Comparison of ENCODE assay signal across 22 cellular contexts in genomic region chr7:2259480-2259879, GRCh38. TPM values are rescaled to one million over a fixed set of nuclear protein-coding genes. Genes with fewer than 3 reads are reported as not detected.
DNase-seq lines count a peak whose midpoint lies in the region; ATAC-seq and TF ChIP-seq lines count a peak whose summit lies in the region.
"Had no signal": no experiment of that assay in that cellular context is flagged by ENCODE, and none has a peak within 500 bp of the region (broad histone marks: within the 10 kb centered on the region; RNA-seq: fewer than 3 reads in every experiment).

No MANE protein-coding gene starts in this region.

- DNase-seq in activated naive CD8-positive, alpha-beta T cell treated with anti-CD3 and anti-CD28 coated beads for 36 hours, result no peak
- no peak for DNase-seq in activated naive CD8-positive, alpha-beta T cell treated with anti-CD3 and anti-CD28 coated beads, Interleukin-2, amount 50 U/mL, for 24 hours
- no peak for DNase-seq in effector memory CD8-positive, alpha-beta T cell
- DNase-seq in upper lobe of right lung, result no peak
- DNase-seq in activated CD4-positive, alpha-beta memory T cell treated with anti-CD3 and anti-CD28 coated beads, Interleukin-2, amount 10 ng/mL, durations not matched to agents 7 days and 5 days, result no peak
- no peak for DNase-seq in medulla oblongata (ENCODE audit: extremely low spot score)
- no peak for DNase-seq in NCI-H1436 treated with DMSO at 0.1 percent for 48 hours (lab: John Stamatoyannopoulos, UW)
- DNase-seq: activated CD4-positive, CD25-positive, alpha-beta regulatory T cell; activated gamma-delta T cell; aorta; DMS 273 treated with DMSO at 0.1 percent for 48 hours; KBM-7; NCI-H2081; NCI-H446 treated with DMSO at 0.1 percent for 48 hours; Right ventricle myocardium superior; stimulated activated CD4-positive, alpha-beta T cell treated with anti-CD3 and anti-CD28 coated beads, Interleukin-2, amount 100 ng/mL, for 48 hours had no signal

- no peak for ATAC-seq in activated naive CD8-positive, alpha-beta T cell treated with anti-CD3 and anti-CD28 coated beads, Interleukin-2, amount 50 U/mL, for 24 hours
- peak; percentile 9 for ATAC-seq in HG03521 (IDR thresholded peaks at IDR 0.05; ENCODE audit: unreplicated experiment)
- ATAC-seq in effector memory CD8-positive, alpha-beta T cell (replicated peaks), result no peak
- ATAC-seq in upper lobe of right lung, result peak; percentile 8
- ATAC-seq: heart left ventricle had no signal

- H3K4me3 ChIP-seq in upper lobe of right lung, result no peak overlapping the region
- H3K4me3 ChIP-seq: heart left ventricle, skin epidermis had no signal

- POLR2A ChIA-PET in activated CD4-positive, alpha-beta memory T cell treated with anti-CD3 and anti-CD28 coated beads, Interleukin-2, amount 10 ng/mL, durations not matched to agents 7 days and 5 days (lab: Charles Lee), result no interaction called here

- no peak for TF ChIP-seq CTCF in upper lobe of right lung (IDR thresholded peaks at IDR 0.05)

- CTCF ChIA-PET in activated CD4-positive, alpha-beta memory T cell treated with anti-CD3 and anti-CD28 coated beads, Interleukin-2, amount 10 ng/mL, durations not matched to agents 7 days and 5 days (lab: Charles Lee), result interaction anchor here (1.0 kb wide), 1 partner anchor 11 kb away, joined by 4 read pairs; no protein-coding TSS in a partner anchor

- H3K36me3 ChIP-seq in upper lobe of right lung, result peaks cover 49% of the 10 kb centered on the region

- intact Hi-C loops in upper lobe of right lung (cut with DNase I), result no loop called here

- H3K9me3 Mint-ChIP-seq in activated naive CD8-positive, alpha-beta T cell treated with anti-CD3 and anti-CD28 coated beads for 36 hours, result no peaks in the 10 kb centered on the region
- H3K9me3 Mint-ChIP-seq in activated naive CD8-positive, alpha-beta T cell treated with anti-CD3 and anti-CD28 coated beads, Interleukin-2, amount 50 U/mL, for 24 hours, result no peaks in the 10 kb centered on the region
- H3K9me3 Mint-ChIP-seq in effector memory CD8-positive, alpha-beta T cell, result no peaks in the 10 kb centered on the region
- no peaks in the 10 kb centered on the region for H3K9me3 Mint-ChIP-seq in activated CD4-positive, alpha-beta memory T cell treated with anti-CD3 and anti-CD28 coated beads, Interleukin-2, amount 10 ng/mL, durations not matched to agents 7 days and 5 days
- H3K9me3 Mint-ChIP-seq: nephron had no signal

- H3K36me3 Mint-ChIP-seq in activated naive CD8-positive, alpha-beta T cell treated with anti-CD3 and anti-CD28 coated beads for 36 hours, result peaks cover 11% of the 10 kb centered on the region
- H3K36me3 Mint-ChIP-seq in activated naive CD8-positive, alpha-beta T cell treated with anti-CD3 and anti-CD28 coated beads, Interleukin-2, amount 50 U/mL, for 24 hours (ENCODE audit: low read depth), result peaks cover 14% of the 10 kb centered on the region
- peaks cover 10% of the 10 kb centered on the region for H3K36me3 Mint-ChIP-seq in effector memory CD8-positive, alpha-beta T cell (ENCODE audit: insufficient read depth)
- peaks cover 5% of the 10 kb centered on the region for H3K36me3 Mint-ChIP-seq in activated CD4-positive, alpha-beta memory T cell treated with anti-CD3 and anti-CD28 coated beads, Interleukin-2, amount 10 ng/mL, durations not matched to agents 7 days and 5 days (ENCODE audit: low read depth)

- no peaks in the 10 kb centered on the region for H3K4me1 ChIP-seq in upper lobe of right lung

- peaks cover 14% of the 10 kb centered on the region for H3K4me1 Mint-ChIP-seq in activated naive CD8-positive, alpha-beta T cell treated with anti-CD3 and anti-CD28 coated beads for 36 hours
- peaks cover 22% of the 10 kb centered on the region for H3K4me1 Mint-ChIP-seq in activated naive CD8-positive, alpha-beta T cell treated with anti-CD3 and anti-CD28 coated beads, Interleukin-2, amount 50 U/mL, for 24 hours
- H3K4me1 Mint-ChIP-seq in effector memory CD8-positive, alpha-beta T cell (ENCODE audit: low read depth in 2 of 2), result peaks cover 10 to 17% of the 10 kb centered on the region in 2 donors
- H3K4me1 Mint-ChIP-seq in activated CD4-positive, alpha-beta memory T cell treated with anti-CD3 and anti-CD28 coated beads, Interleukin-2, amount 10 ng/mL, durations not matched to agents 7 days and 5 days, result peaks cover 8% of the 10 kb centered on the region

- no peak overlapping the region for H3K27ac ChIP-seq in upper lobe of right lung
- H3K27ac ChIP-seq: heart left ventricle had no signal

- peak overlapping the region; percentile 68 for H3K27ac Mint-ChIP-seq in activated naive CD8-positive, alpha-beta T cell treated with anti-CD3 and anti-CD28 coated beads for 36 hours
- H3K27ac Mint-ChIP-seq in activated naive CD8-positive, alpha-beta T cell treated with anti-CD3 and anti-CD28 coated beads, Interleukin-2, amount 50 U/mL, for 24 hours, result no peak overlapping the region
- peak overlapping the region; percentile 1 to 58 for H3K27ac Mint-ChIP-seq in effector memory CD8-positive, alpha-beta T cell
- no peak overlapping the region for H3K27ac Mint-ChIP-seq in activated CD4-positive, alpha-beta memory T cell treated with anti-CD3 and anti-CD28 coated beads, Interleukin-2, amount 10 ng/mL, durations not matched to agents 7 days and 5 days
- H3K27ac Mint-ChIP-seq: nephron, progenitor cell of endocrine pancreas had no signal

- H3K27me3 Mint-ChIP-seq in activated naive CD8-positive, alpha-beta T cell treated with anti-CD3 and anti-CD28 coated beads for 36 hours, result no peaks in the 10 kb centered on the region
- no peaks in the 10 kb centered on the region for H3K27me3 Mint-ChIP-seq in activated naive CD8-positive, alpha-beta T cell treated with anti-CD3 and anti-CD28 coated beads, Interleukin-2, amount 50 U/mL, for 24 hours
- H3K27me3 Mint-ChIP-seq in effector memory CD8-positive, alpha-beta T cell, result no peaks in the 10 kb centered on the region
- no peaks in the 10 kb centered on the region for H3K27me3 Mint-ChIP-seq in activated CD4-positive, alpha-beta memory T cell treated with anti-CD3 and anti-CD28 coated beads, Interleukin-2, amount 10 ng/mL, durations not matched to agents 7 days and 5 days
- H3K27me3 Mint-ChIP-seq: progenitor cell of endocrine pancreas had no signal

- H3K9me3 ChIP-seq in upper lobe of right lung, result no peaks in the 10 kb centered on the region
- H3K9me3 ChIP-seq: heart left ventricle had no signal

- H3K4me3 Mint-ChIP-seq in activated naive CD8-positive, alpha-beta T cell treated with anti-CD3 and anti-CD28 coated beads for 36 hours, result no peak overlapping the region
- H3K4me3 Mint-ChIP-seq in activated naive CD8-positive, alpha-beta T cell treated with anti-CD3 and anti-CD28 coated beads, Interleukin-2, amount 50 U/mL, for 24 hours, result no peak overlapping the region
- H3K4me3 Mint-ChIP-seq in effector memory CD8-positive, alpha-beta T cell, result peak overlapping the region; percentile 55 to 59
- no peak overlapping the region for H3K4me3 Mint-ChIP-seq in activated CD4-positive, alpha-beta memory T cell treated with anti-CD3 and anti-CD28 coated beads, Interleukin-2, amount 10 ng/mL, durations not matched to agents 7 days and 5 days
- H3K4me3 Mint-ChIP-seq: CD14-positive monocyte, nephron had no signal

- no peaks in the 10 kb centered on the region for H3K27me3 ChIP-seq in upper lobe of right lung
- H3K27me3 ChIP-seq: heart left ventricle had no signal

RNA-seq across cellular contexts. Expression of gene NUDT1, which starts 17.5 kb away (rescaled TPM):
- 10 to 100 TPM; 93.5 to 97.0 TPM for total RNA-seq in activated naive CD8-positive, alpha-beta T cell treated with anti-CD3 and anti-CD28 coated beads for 36 hours
- 13.2 TPM for total RNA-seq in upper lobe of right lung
- total RNA-seq in activated CD4-positive, alpha-beta memory T cell treated with anti-CD3 and anti-CD28 coated beads, Interleukin-2, amount 10 ng/mL, durations not matched to agents 7 days and 5 days, result 10 to 100 TPM; 85.2 to 87.5 TPM

RNA-seq across cellular contexts. Expression of gene MRM2, which starts 17.5 kb away (rescaled TPM):
- 10 to 100 TPM; 48.4 to 52.9 TPM for total RNA-seq in activated naive CD8-positive, alpha-beta T cell treated with anti-CD3 and anti-CD28 coated beads for 36 hours
- 23.7 TPM for total RNA-seq in upper lobe of right lung
- 10 to 100 TPM; 23.6 to 25.7 TPM for total RNA-seq in activated CD4-positive, alpha-beta memory T cell treated with anti-CD3 and anti-CD28 coated beads, Interleukin-2, amount 10 ng/mL, durations not matched to agents 7 days and 5 days

RNA-seq across cellular contexts. Expression of gene MAD1L1, which starts 26.7 kb away (rescaled TPM):
- total RNA-seq in activated naive CD8-positive, alpha-beta T cell treated with anti-CD3 and anti-CD28 coated beads for 36 hours, result 10 to 100 TPM; 36.5 to 37.8 TPM
- total RNA-seq in upper lobe of right lung, result 48.4 TPM
- 100 to 1,000 TPM; 120 to 136 TPM for total RNA-seq in activated CD4-positive, alpha-beta memory T cell treated with anti-CD3 and anti-CD28 coated beads, Interleukin-2, amount 10 ng/mL, durations not matched to agents 7 days and 5 days

RNA-seq across cellular contexts. Expression of gene SNX8, which starts 54.8 kb away (rescaled TPM):
- 10 to 100 TPM; 45.6 to 48.7 TPM for total RNA-seq in activated naive CD8-positive, alpha-beta T cell treated with anti-CD3 and anti-CD28 coated beads for 36 hours
- total RNA-seq in upper lobe of right lung, result 60.1 TPM
- 10 to 100 TPM; 22.4 to 26.8 TPM for total RNA-seq in activated CD4-positive, alpha-beta memory T cell treated with anti-CD3 and anti-CD28 coated beads, Interleukin-2, amount 10 ng/mL, durations not matched to agents 7 days and 5 days

Comparison
In these comparisons a context has a peak if more than half of its experiments do, and no peak if none do; other contexts are left out.
1. H3K27ac Mint-ChIP-seq: peak in activated naive CD8-positive, alpha-beta T cell treated with anti-CD3 and anti-CD28 coated beads for 36 hours (single experiment) and effector memory CD8-positive, alpha-beta T cell (2 of 2); none in activated naive CD8-positive, alpha-beta T cell treated with anti-CD3 and anti-CD28 coated beads, Interleukin-2, amount 50 U/mL, for 24 hours (single experiment) and activated CD4-positive, alpha-beta memory T cell treated with anti-CD3 and anti-CD28 coated beads, Interleukin-2, amount 10 ng/mL, durations not matched to agents 7 days and 5 days (single experiment).
2. H3K4me3 Mint-ChIP-seq: peak in effector memory CD8-positive, alpha-beta T cell (2 of 2); none in activated naive CD8-positive, alpha-beta T cell treated with anti-CD3 and anti-CD28 coated beads for 36 hours (single experiment), activated naive CD8-positive, alpha-beta T cell treated with anti-CD3 and anti-CD28 coated beads, Interleukin-2, amount 50 U/mL, for 24 hours (single experiment) and activated CD4-positive, alpha-beta memory T cell treated with anti-CD3 and anti-CD28 coated beads, Interleukin-2, amount 10 ng/mL, durations not matched to agents 7 days and 5 days (single experiment).
3. ATAC-seq: peak in HG03521 (single experiment) and upper lobe of right lung (single experiment); none in activated naive CD8-positive, alpha-beta T cell treated with anti-CD3 and anti-CD28 coated beads, Interleukin-2, amount 50 U/mL, for 24 hours (single experiment) and effector memory CD8-positive, alpha-beta T cell (single experiment).